10 cellular contexts compared by ENCODE assay signal in genomic region chr12:101838628-101839323, GRCh38. TPM values are rescaled to one million over a fixed set of nuclear protein-coding genes. Genes with fewer than 3 reads are reported as not detected.
DNase-seq lines count a peak whose midpoint lies in the region; ATAC-seq and TF ChIP-seq lines count a peak whose summit lies in the region.
"Had no signal": no experiment of that assay in that cellular context is flagged by ENCODE, and none has a peak within 500 bp of the region (broad histone marks: within the 10 kb centered on the region; RNA-seq: fewer than 3 reads in every experiment).

No MANE protein-coding gene starts in this region.

- H3K27ac ChIP-seq in left lung: no peak overlapping the region
- H3K27ac ChIP-seq: SJSA1 had no signal

- ATAC-seq in GM18505 (IDR thresholded peaks at IDR 0.05; ENCODE audit: unreplicated experiment) (peak; percentile 66), GM21390 (IDR thresholded peaks at IDR 0.05; ENCODE audit: unreplicated experiment) (peak; percentile 63), HG03571 (IDR thresholded peaks at IDR 0.05; ENCODE audit: unreplicated experiment) (peak; percentile 69), left lung (peak; percentile 13), HG02798 (IDR thresholded peaks at IDR 0.05; ENCODE audit: poor library complexity, unreplicated experiment) (no peak)

- H3K4me1 Mint-ChIP-seq in CD14-positive monocyte: peaks cover 4% of the 10 kb centered on the region

- H3K27me3 ChIP-seq in left lung: no peaks in the 10 kb centered on the region
- H3K27me3 ChIP-seq: SJSA1 had no signal

- no peaks in the 10 kb centered on the region for H3K36me3 ChIP-seq in left lung
- H3K36me3 ChIP-seq: SJSA1 had no signal

- H3K36me3 Mint-ChIP-seq in CD14-positive monocyte: no peaks in the 10 kb centered on the region

- intact Hi-C loops in left lung (cut with DNase I): loop anchor here (10.0 kb wide), 2 partner anchors 64 to 424 kb away; no protein-coding TSS in a partner anchor
- intact Hi-C loops in CD14-positive monocyte (cut with micrococcal nuclease): loop anchor here in 1 of 2 donors (10.0 kb wide), 1 partner anchor 434 kb away; the partner anchor contains the start of gene ARL1

- no peak for DNase-seq in left lung
- no peak for DNase-seq in activated effector memory CD4-positive, alpha-beta T cell treated with anti-CD3 and anti-CD28 coated beads, Interleukin-2, amount 50 U/mL, for 16 hours
- DNase-seq in NCI-H1694 (lab: John Stamatoyannopoulos, UW): no peak
- DNase-seq in CD14-positive monocyte (ENCODE audit: low spot score): no peak
- DNase-seq: GOT3 had no signal

- peaks cover 0 to 11% of the 10 kb centered on the region in 2 donors for H3K4me1 ChIP-seq in left lung
- H3K4me1 ChIP-seq: SJSA1 had no signal

- TF ChIP-seq CTCF in left lung (IDR thresholded peaks at IDR 0.05) (no peak), CD14-positive monocyte (IDR thresholded peaks at IDR 0.05) (no peak)

- H3K4me3 ChIP-seq in left lung: no peak overlapping the region
- H3K4me3 ChIP-seq: SJSA1 had no signal

- H3K9me3 Mint-ChIP-seq in CD14-positive monocyte: no peaks in the 10 kb centered on the region

- no peaks in the 10 kb centered on the region for H3K9me3 ChIP-seq in left lung
- H3K9me3 ChIP-seq: SJSA1 had no signal

- no peak for TF ChIP-seq POLR2A in GM18505 (IDR thresholded peaks at IDR 0.05; ENCODE audit: borderline replicate concordance, extremely low read depth, insufficient read depth, insufficient read length)

- H3K4me3 Mint-ChIP-seq in CD14-positive monocyte: no peak overlapping the region

- peak overlapping the region in 2 of 7 donors; percentile 32 to 73 for H3K27ac Mint-ChIP-seq in CD14-positive monocyte

- H3K27me3 Mint-ChIP-seq in CD14-positive monocyte (ENCODE audit: low read depth in 3 of 3): peaks cover 0 to 2% (median 0%) of the 10 kb centered on the region in 3 donors

RNA-seq across cellular contexts. Expression of gene GNPTAB, which starts 8.0 kb away (rescaled TPM):
- 10 to 100 TPM; 64.8 to 68.9 TPM for total RNA-seq in left lung
- 10 to 100 TPM; 24.1 to 29.1 TPM for polyA plus RNA-seq in CD14-positive monocyte

RNA-seq across cellular contexts. Expression of gene DRAM1, which starts 38.6 kb away (rescaled TPM):
- total RNA-seq in left lung: 100 to 1,000 TPM; 115 to 167 TPM
- 10 to 100 TPM; 43.0 to 49.7 TPM for polyA plus RNA-seq in CD14-positive monocyte
